1 cellular context compared by ENCODE assay signal in genomic region chr18:42025974-42026625, GRCh38.
TF ChIP-seq lines count a peak whose summit lies in the region.

No MANE protein-coding gene starts in this region.

TF ChIP-seq in GM12878, 131 proteins besides CTCF, POLR2A, EP300 and RAD21 (continued from another document):
- peak; percentile 71; the same call in 1 of the 2 replicates for TF ChIP-seq GABPA (IDR thresholded peaks at IDR 0.05; ENCODE audit: low read depth)
- TF ChIP-seq STAT1 (conservative IDR thresholded peaks at IDR 0.05), result no peak
- no peak for TF ChIP-seq ESRRA (IDR thresholded peaks at IDR 0.05; ENCODE audit: low read length)
- no peak for TF ChIP-seq CBFB (IDR thresholded peaks at IDR 0.05; ENCODE audit: low read depth)
- TF ChIP-seq SP1 (IDR thresholded peaks at IDR 0.05; ENCODE audit: low read depth, low read length), result peak; percentile 38
- TF ChIP-seq BCL3 (IDR thresholded peaks at IDR 0.05; ENCODE audit: borderline replicate concordance, insufficient read depth, low read depth, low read length, poor library complexity, severe bottlenecking), result peak; percentile 87
- no peak for TF ChIP-seq LARP7 (IDR thresholded peaks at IDR 0.05)
- no peak for TF ChIP-seq NKRF (conservative IDR thresholded peaks at IDR 0.05)
- TF ChIP-seq EZH2 (IDR thresholded peaks at IDR 0.05; ENCODE audit: borderline replicate concordance, control insufficient read depth, low read depth, low read length), result no peak
- 0 out of 2 replicates have a peak, but pooled peaks have one; percentile 14 for TF ChIP-seq TAF1 (IDR thresholded peaks at IDR 0.05; ENCODE audit: borderline replicate concordance, low read depth, low read length)
- no peak for TF ChIP-seq BRCA1 (IDR thresholded peaks at IDR 0.05; ENCODE audit: low read depth, low read length)
- TF ChIP-seq RAD51 (IDR thresholded peaks at IDR 0.05), result 0 out of 2 replicates have a peak, but pooled peaks have one; percentile 15
- TF ChIP-seq RCOR1 (conservative IDR thresholded peaks at IDR 0.05; ENCODE audit: low read depth, low read length), result 0 out of 2 replicates have a peak, but pooled peaks have one; percentile 69
- 0 out of 2 replicates have a peak, but pooled peaks have one; percentile 51 for TF ChIP-seq SREBF1 (IDR thresholded peaks at IDR 0.05; ENCODE audit: low read length)
- 0 out of 2 replicates have a peak, but pooled peaks have one; percentile 12 for TF ChIP-seq ZNF384 (IDR thresholded peaks at IDR 0.05; ENCODE audit: borderline replicate concordance, low read depth, low read length)
- TF ChIP-seq ZZZ3 (IDR thresholded peaks at IDR 0.05; ENCODE audit: control insufficient read depth, insufficient read length, low read depth), result no peak
- peak in 1 of 2 experiments; percentile 48; a peak in 1 of 4 replicates for TF ChIP-seq ETV6 (conservative IDR thresholded peaks at IDR 0.05 in 1 of 2, IDR thresholded peaks at IDR 0.05 in 1 of 2; ENCODE audit: borderline replicate concordance in 1 of 2, low read depth in 1 of 2)
- peak; percentile 97 for TF ChIP-seq JUNB (IDR thresholded peaks at IDR 0.05)
- TF ChIP-seq TARDBP (IDR thresholded peaks at IDR 0.05; ENCODE audit: borderline replicate concordance), result no peak
- peak; percentile 49; the same call in 1 of the 2 replicates for TF ChIP-seq ZNF24 (IDR thresholded peaks at IDR 0.05)
- 0 out of 2 replicates have a peak, but pooled peaks have one; percentile 33 for TF ChIP-seq GATAD2B (conservative IDR thresholded peaks at IDR 0.05; ENCODE audit: low read depth)
- TF ChIP-seq BCLAF1 (IDR thresholded peaks at IDR 0.05), result no peak
- peak; percentile 91 for TF ChIP-seq PKNOX1 (IDR thresholded peaks at IDR 0.05)
- peak; percentile 84 for TF ChIP-seq PML (IDR thresholded peaks at IDR 0.05; ENCODE audit: low read length)
- TF ChIP-seq EGR1 (IDR thresholded peaks at IDR 0.05; ENCODE audit: borderline replicate concordance in 1 of 2, low read depth in 2 of 2, low read length in 2 of 2), result no peak
- TF ChIP-seq NR2F1 (conservative IDR thresholded peaks at IDR 0.05), result peak; percentile 73
- peak; percentile 89 for TF ChIP-seq ZBED1 (IDR thresholded peaks at IDR 0.05; ENCODE audit: borderline replicate concordance)
- peak; percentile 92 for TF ChIP-seq BCL11A (IDR thresholded peaks at IDR 0.05; ENCODE audit: low read depth, low read length)
- TF ChIP-seq CEBPB (IDR thresholded peaks at IDR 0.05; ENCODE audit: borderline replicate concordance in 1 of 2, low read depth in 2 of 2, low read length in 2 of 2), result peak in 1 of 2 experiments; percentile 91; a peak in 1 of 4 replicates
- no peak for TF ChIP-seq MAX (IDR thresholded peaks at IDR 0.05; ENCODE audit: low read depth, low read length)
- TF ChIP-seq CBX3 (IDR thresholded peaks at IDR 0.05; ENCODE audit: borderline replicate concordance, low read depth), result no peak
- no peak for TF ChIP-seq PAX8 (IDR thresholded peaks at IDR 0.05)
- peak; percentile 83 for TF ChIP-seq PBX3 (IDR thresholded peaks at IDR 0.05; ENCODE audit: insufficient replicate concordance, low read depth, low read length)
- TF ChIP-seq POU2F2 (IDR thresholded peaks at IDR 0.05; ENCODE audit: borderline replicate concordance, low read depth, low read length), result 0 out of 3 replicates have a peak, but pooled peaks have one; percentile 27
- TF ChIP-seq MLLT1 (IDR thresholded peaks at IDR 0.05), result no peak
